Comparison of ENCODE assay signal across 8 cellular contexts in the genomic region with DNA sequence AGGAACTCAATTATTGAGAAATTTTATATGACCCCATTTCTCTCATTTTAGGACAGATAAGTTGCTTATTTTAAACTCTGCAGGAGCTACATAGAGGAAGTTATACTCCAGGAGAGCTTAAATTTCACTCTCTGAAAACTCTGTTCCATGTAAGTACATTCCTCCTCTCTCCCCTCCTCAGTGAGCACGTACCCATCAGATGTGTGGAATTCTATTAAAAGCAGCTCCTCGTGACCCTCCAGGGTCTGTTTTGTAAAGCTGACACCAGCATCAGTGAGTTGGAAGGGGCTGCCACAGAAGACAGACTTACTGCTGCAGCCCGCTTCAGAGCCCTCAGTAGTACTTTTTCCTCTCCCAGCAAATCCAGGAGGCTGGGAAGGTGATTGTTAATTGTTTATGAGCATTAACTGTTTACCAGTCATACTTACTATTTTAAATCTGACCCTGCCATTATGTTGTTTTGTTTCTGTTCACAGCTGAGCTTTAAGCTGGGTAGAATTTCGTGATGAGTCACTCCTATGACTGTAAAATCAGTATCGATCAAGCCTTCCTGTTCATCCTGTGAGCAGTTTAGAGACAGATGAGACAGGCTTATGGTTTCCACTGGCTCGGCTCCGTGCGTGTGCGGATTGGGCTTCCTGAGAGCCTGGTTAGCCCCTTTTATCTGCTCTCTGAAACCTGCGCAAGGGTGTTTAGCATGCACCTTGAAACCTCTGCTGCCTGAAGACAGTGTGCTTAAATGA. TPM values are rescaled to one million over a fixed set of nuclear protein-coding genes. Genes with fewer than 3 reads are reported as not detected.
A peak's percentile ranks its signal among the peaks of the same experiment; 100 is the strongest.
DNase-seq lines count a peak whose midpoint lies in the region; ATAC-seq lines count a peak whose summit lies in the region.

No MANE protein-coding gene starts in this region.

- H3K4me3 Mint-ChIP-seq in T-helper 17 cell, result no peak overlapping the region

- ATAC-seq in GM21526 (IDR thresholded peaks at IDR 0.05; ENCODE audit: low FRiP score, unreplicated experiment), result peak; percentile 64
- peak; percentile 65 for ATAC-seq in T-helper 17 cell
- ATAC-seq in GM21528 (IDR thresholded peaks at IDR 0.05; ENCODE audit: low FRiP score, unreplicated experiment), result no peak

- H3K4me1 Mint-ChIP-seq in T-helper 17 cell, result peaks cover 38% of the 10 kb centered on the region

- H3K27ac ChIP-seq in cingulate gyrus (ENCODE audit: low read depth, low read length), result peak overlapping the region; percentile 16

- H3K9me3 ChIP-seq in T-helper 17 cell (ENCODE audit: control insufficient read depth, low read length, poor library complexity, severe bottlenecking), result no peaks in the 10 kb centered on the region

- no peak for DNase-seq in T-helper 17 cell
- peak; percentile 49 for DNase-seq in stimulated activated CD4-positive, alpha-beta T cell treated with anti-CD3 and anti-CD28 coated beads, Interleukin-12 subunit alpha, Interleukin-12 subunit beta, amount 100 ng/mL, for 4 hours
- DNase-seq in ecto neural progenitor cell (ENCODE audit: low spot score), result no peak
- no peak for DNase-seq in HuH-7.5 (ENCODE audit: low spot score)
- DNase-seq in KG1 (lab: John Stamatoyannopoulos, UW), result no peak

- H3K27me3 Mint-ChIP-seq in T-helper 17 cell, result peaks cover 26% of the 10 kb centered on the region

- peaks cover 10% of the 10 kb centered on the region for H3K36me3 Mint-ChIP-seq in T-helper 17 cell (ENCODE audit: low read depth)

- H3K27ac Mint-ChIP-seq in T-helper 17 cell, result peak overlapping the region; percentile 66

RNA-seq across cellular contexts. Expression of a gene that starts 20.4 kb away (rescaled TPM):
- 10 to 100 TPM; 13.7 to 27.1 TPM for total RNA-seq in T-helper 17 cell
